In the genomic region with DNA sequence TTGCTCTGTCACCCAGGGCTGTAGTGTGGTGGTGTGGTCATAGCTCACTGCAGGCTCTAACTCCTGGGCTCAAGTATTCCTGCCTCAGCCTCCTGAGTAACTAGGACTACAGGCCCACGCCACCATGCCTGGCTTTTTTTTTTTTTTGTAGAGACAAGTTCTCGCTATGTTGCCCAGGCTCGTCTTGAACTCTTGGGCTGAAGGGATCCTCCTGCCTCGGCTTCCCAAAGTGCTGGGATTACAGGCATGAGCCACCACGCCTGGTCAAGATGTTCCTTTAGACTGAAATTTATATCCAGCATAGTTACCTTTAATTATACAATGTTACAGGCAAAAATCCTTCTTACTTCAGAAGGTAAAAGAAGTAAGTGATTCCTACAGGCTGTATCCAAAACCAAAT, we compare ENCODE assay signal across 21 cellular contexts. TPM values are rescaled to one million over a fixed set of nuclear protein-coding genes. Genes with fewer than 3 reads are reported as not detected.
A peak's percentile ranks its signal among the peaks of the same experiment; 100 is the strongest.
DNase-seq lines count a peak whose midpoint lies in the region; ATAC-seq, FAIRE-seq and TF ChIP-seq lines count a peak whose summit lies in the region.
"Had no signal": no experiment of that assay in that cellular context is flagged by ENCODE, and none has a peak within 500 bp of the region (broad histone marks: within the 10 kb centered on the region; RNA-seq: fewer than 3 reads in every experiment).

No MANE protein-coding gene starts in this region.

- ATAC-seq in HepG2 (no peak), right lobe of liver (no peak), HG02885 (IDR thresholded peaks at IDR 0.05; ENCODE audit: poor library complexity, unreplicated experiment) (no peak), GM21390 (IDR thresholded peaks at IDR 0.05; ENCODE audit: unreplicated experiment) (no peak)
- ATAC-seq: PC-3 had no signal

- H3K4me1 Mint-ChIP-seq in endodermal cell (peaks cover 11% of the 10 kb centered on the region), nephron progenitor cell (peaks cover 18% of the 10 kb centered on the region)

- H3K27ac ChIP-seq in HepG2 (ENCODE audit: extremely low read length, insufficient read depth, low read length): no peak overlapping the region
- no peak overlapping the region for H3K27ac ChIP-seq in right lobe of liver
- peak overlapping the region; percentile 42; the same call in 1 of the 2 replicates for H3K27ac ChIP-seq in SK-N-MC
- peak overlapping the region; percentile 5 for H3K27ac ChIP-seq in endodermal cell (ENCODE audit: low read depth, low read length)
- H3K27ac ChIP-seq: HL-60, SJCRH30 had no signal

- H3K9me3 Mint-ChIP-seq in endodermal cell (no peaks in the 10 kb centered on the region), nephron progenitor cell (peaks cover 4% of the 10 kb centered on the region)
- H3K9me3 Mint-ChIP-seq: CD4-positive, CD25-positive, alpha-beta regulatory T cell had no signal

- POLR2A ChIA-PET in HepG2 (lab: Yijun Ruan, JAX): interaction anchor here (3.4 kb wide), 1 partner anchor 11 kb away, joined by 92 read pairs; a partner anchor contains a TSS

- H3K4me2 ChIP-seq in HepG2 (ENCODE audit: low read depth, low read length): no peak overlapping the region

- no peak for TF ChIP-seq RAD21 in HepG2 (CRISPR knock-in tag; IDR thresholded peaks at IDR 0.05)

- H3K9me3 ChIP-seq in HepG2 (ENCODE audit: low read length) (no peaks in the 10 kb centered on the region), right lobe of liver (no peaks in the 10 kb centered on the region), SK-N-MC (ENCODE audit: low read depth, low read length) (no peaks in the 10 kb centered on the region), endodermal cell (ENCODE audit: control insufficient read depth, low read length) (no peaks in the 10 kb centered on the region)
- H3K9me3 ChIP-seq: SJCRH30 had no signal

- WGBS in HepG2 (ENCODE audit: low lambda C conversion rate): 100% methylated on average over 5 of the region's 5 CpGs
- 94% methylated on average over 5 of the region's 5 CpGs for WGBS in right lobe of liver (ENCODE audit: insufficient coverage, low coverage, low lambda C conversion rate, missing lambda C conversion rate)
- WGBS in endodermal cell (ENCODE audit: insufficient coverage in 1 of 2, insufficient read length in 1 of 2), 2 experiments: 89 to 92% methylated on average over 5 of the region's 5 CpGs

- no peaks in the 10 kb centered on the region for H3K27me3 Mint-ChIP-seq in endodermal cell (ENCODE audit: insufficient read depth)
- H3K27me3 Mint-ChIP-seq in nephron progenitor cell (ENCODE audit: low read depth, poor library complexity): no peaks in the 10 kb centered on the region
- H3K27me3 Mint-ChIP-seq: B cell; CD4-positive, CD25-positive, alpha-beta regulatory T cell had no signal

- H3K4me3 Mint-ChIP-seq in endodermal cell: no peak overlapping the region
- H3K4me3 Mint-ChIP-seq in nephron progenitor cell: no peak overlapping the region
- H3K4me3 Mint-ChIP-seq: B cell had no signal

- TF ChIP-seq CTCF in HepG2 (CRISPR knock-in tag; IDR thresholded peaks at IDR 0.05) (no peak), right lobe of liver (IDR thresholded peaks at IDR 0.05) (no peak), endodermal cell (conservative IDR thresholded peaks at IDR 0.05) (no peak), nephron progenitor cell (IDR thresholded peaks at IDR 0.05) (no peak)

- peaks cover 19% of the 10 kb centered on the region for H3K4me1 ChIP-seq in HepG2 (ENCODE audit: insufficient read depth, low read length)
- H3K4me1 ChIP-seq in right lobe of liver: peaks cover 0 to 17% (median 8%) of the 10 kb centered on the region in 4 donors
- no peaks in the 10 kb centered on the region for H3K4me1 ChIP-seq in endodermal cell (ENCODE audit: control insufficient read depth, insufficient read depth, low read length)

- H3K36me3 ChIP-seq in HepG2 (replicated peaks in 1 of 2; ENCODE audit: control insufficient read depth in 1 of 2, insufficient read depth in 2 of 2, low read length in 2 of 2) (peaks cover 9 to 36% of the 10 kb centered on the region in 2 experiments), right lobe of liver (peaks cover 0 to 37% (median 15%) of the 10 kb centered on the region in 4 donors), SK-N-MC (ENCODE audit: insufficient read depth, low read length) (peaks cover 45% of the 10 kb centered on the region), endodermal cell (ENCODE audit: control insufficient read depth, insufficient read depth, low read length) (peaks cover 41% of the 10 kb centered on the region)

- no TSS peak for BruUV-seq in HepG2 (replicated peaks; lab: Mats Ljungman, UMichigan)

- TF ChIP-seq POLR2A in HepG2 (IDR thresholded peaks at IDR 0.05; ENCODE audit: insufficient read depth in 1 of 2, low read depth in 2 of 2, low read length in 2 of 2) (no peak), right lobe of liver (IDR thresholded peaks at IDR 0.05) (no peak)

- TF ChIP-seq EP300 in HepG2 (IDR thresholded peaks at IDR 0.05; ENCODE audit: low read depth in 2 of 2, low read length in 2 of 2): no peak
- TF ChIP-seq EP300 in HepG2 (CRISPR knock-in tag; IDR thresholded peaks at IDR 0.05; ENCODE audit: borderline replicate concordance): no peak

- H3K9ac ChIP-seq in HepG2 (ENCODE audit: insufficient read depth, low read depth, low read length) (no peak overlapping the region), SK-N-MC (ENCODE audit: insufficient read length) (no peak overlapping the region), endodermal cell (ENCODE audit: extremely low read depth, low read length, poor library complexity, severe bottlenecking) (no peak overlapping the region)

- CTCF ChIA-PET in HepG2 (lab: Yijun Ruan, JAX; ENCODE audit: low intra/inter-chr PET ratio, low total read pairs): no interaction called here

- in situ Hi-C loops in HepG2 (cut with HindIII; ENCODE audit: extremely low pct_ligation_motif_present, low pct_unique_long_range_greater_than_20kb): no loop called here

- no peak for FAIRE-seq in HepG2 (lab: Jason Lieb, UNC)
- FAIRE-seq: GM12892 had no signal

- no peaks in the 10 kb centered on the region for H4K20me1 ChIP-seq in HepG2 (ENCODE audit: insufficient read depth, low read length)

- DNase-seq in HepG2 (ENCODE audit: low spot score) (no peak), right lobe of liver (no peak), SK-N-MC (ENCODE audit: low read depth, low spot score) (no peak), endodermal cell (no peak), NCI-H2081 (lab: John Stamatoyannopoulos, UW) (no peak), nephron progenitor cell (no peak)
- DNase-seq: CD4-positive, CD25-positive, alpha-beta regulatory T cell; IMR-90; NCI-H1105 treated with DMSO at 0.1 percent for 48 hours; NCI-H1694; NCI-H2107; NCI-H2227 treated with DMSO at 0.1 percent for 48 hours; NCI-H510A treated with DMSO at 0.1 percent for 48 hours; NCI-H82; PC-3; SJCRH30 had no signal

- intact Hi-C loops in HepG2 (cut with micrococcal nuclease; ENCODE audit: unreplicated experiment) (loop anchor here (2.0 to 5.0 kb wide), 2 partner anchors 13 to 1225 kb away; a partner anchor contains a TSS), right lobe of liver (cut with DNase I) (no loop called here)

- H3K27me3 ChIP-seq in HepG2 (ENCODE audit: control insufficient read depth in 1 of 2, insufficient read depth in 2 of 2, low read length in 2 of 2) (no peaks in the 10 kb centered on the region; a peak in 1 of 5 replicates), right lobe of liver (no peaks in the 10 kb centered on the region), endodermal cell (ENCODE audit: control insufficient read depth, insufficient read depth, low read length, poor library complexity, severe bottlenecking) (no peaks in the 10 kb centered on the region)
- H3K27me3 ChIP-seq: SJCRH30 had no signal

- H3K36me3 Mint-ChIP-seq in endodermal cell (ENCODE audit: low read depth) (peaks cover 34% of the 10 kb centered on the region), nephron progenitor cell (ENCODE audit: low read depth) (peaks cover 58% of the 10 kb centered on the region)

- peaks cover 26% of the 10 kb centered on the region for H3K79me2 ChIP-seq in HepG2 (ENCODE audit: insufficient read depth, low read length)

- no peak overlapping the region for H3K4me3 ChIP-seq in HepG2 (replicated peaks in 1 of 3; ENCODE audit: insufficient read depth in 1 of 3, low read depth in 2 of 3, low read length in 3 of 3)
- no peak overlapping the region for H3K4me3 ChIP-seq in right lobe of liver
- H3K4me3 ChIP-seq in SK-N-MC: no peak overlapping the region
- H3K4me3 ChIP-seq in endodermal cell (ENCODE audit: low read length): no peak overlapping the region
- H3K4me3 ChIP-seq: SJCRH30 had no signal

- no peak overlapping the region for H2AFZ ChIP-seq in HepG2 (ENCODE audit: low read length)

- peak overlapping the region; percentile 61 for H3K27ac Mint-ChIP-seq in endodermal cell
- H3K27ac Mint-ChIP-seq in nephron progenitor cell: no peak overlapping the region
- H3K27ac Mint-ChIP-seq: B cell; CD4-positive, CD25-positive, alpha-beta regulatory T cell had no signal

RNA-seq across cellular contexts. Expression of a gene that starts 1.6 kb away (rescaled TPM):
- total RNA-seq in HepG2 (2016; rRNA removed; fragmentation: Illumina TruSeq; extraction: Trizol) (41.6 and 46.4 TPM in 2 replicates), right lobe of liver (10 to 100 TPM; 13.3 to 23.9 (median 20.2) TPM), endodermal cell (10 to 100 TPM; 49.6 to 53.5 TPM)
- 20.3 and 22.3 TPM in 2 replicates for total RNA-seq in HepG2 (2016; cell fraction: cytosol; rRNA removed; fragmentation: Illumina TruSeq; extraction: Trizol; ENCODE audit: low read depth)
- 44.0 and 45.9 TPM in 2 replicates for total RNA-seq in HepG2 (2016; cell fraction: insoluble cytoplasmic fraction; rRNA removed; fragmentation: Illumina TruSeq; extraction: Trizol)
- total RNA-seq in HepG2 (2016; cell fraction: membrane; rRNA removed; fragmentation: Illumina TruSeq; extraction: Trizol): 37.1 and 46.9 TPM in 2 replicates
- 32.8 and 33.1 TPM in 2 replicates for total RNA-seq in HepG2 (2016; cell fraction: nucleus; rRNA removed; fragmentation: Illumina TruSeq; extraction: Trizol)
- polyA plus RNA-seq in HepG2 (2011; rRNA removed): 8.0 and 10.9 TPM in 2 replicates
- 4.4 and 7.0 TPM in 2 replicates for polyA plus RNA-seq in HepG2 (2011; cell fraction: cytosol; rRNA removed)
- 6.7 and 8.1 TPM in 2 replicates for polyA plus RNA-seq in HepG2 (2011; cell fraction: nucleus; rRNA removed)
- 28.3 and 30.1 TPM in 2 replicates for polyA plus RNA-seq in HepG2 (2012)
- polyA plus RNA-seq in HepG2 (2016; cell fraction: cytosol; fragmentation: Illumina TruSeq; extraction: Trizol; ENCODE audit: low read depth): 20.4 and 21.1 TPM in 2 replicates
- 48.5 and 53.9 TPM in 2 replicates for polyA plus RNA-seq in HepG2 (2016; cell fraction: insoluble cytoplasmic fraction; fragmentation: Illumina TruSeq; extraction: Trizol; ENCODE audit: low read depth)
- 31.1 and 31.6 TPM in 2 replicates for polyA plus RNA-seq in HepG2 (2016; cell fraction: membrane; fragmentation: Illumina TruSeq; extraction: Trizol; ENCODE audit: low read depth)
- polyA plus RNA-seq in HepG2 (2016; cell fraction: nucleus; fragmentation: Illumina TruSeq; extraction: Trizol; ENCODE audit: insufficient read depth, low read depth): 36.8 and 38.2 TPM in 2 replicates
- polyA minus RNA-seq in HepG2 (2011; rRNA and poly(A)+ RNA removed; ENCODE audit: low replicate concordance): 8.8 and 29.7 TPM in 2 replicates
- 11.5 and 11.8 TPM in 2 replicates for polyA minus RNA-seq in HepG2 (2011; cell fraction: cytosol; rRNA and poly(A)+ RNA removed)
- polyA minus RNA-seq in HepG2 (2011; cell fraction: nucleus; rRNA and poly(A)+ RNA removed): 39.3 and 44.4 TPM in 2 replicates
- polyA plus RNA-seq in endodermal cell (2013, experiment 1 of 2): 49.4 TPM
- 51.5 TPM for polyA plus RNA-seq in endodermal cell (2013, experiment 2 of 2)

RNA-seq across cellular contexts. Expression of a gene that starts 12.3 kb away (rescaled TPM):
- total RNA-seq in HepG2 (2016; rRNA removed; fragmentation: Illumina TruSeq; extraction: Trizol) (78.4 and 114 TPM in 2 replicates), right lobe of liver (1 to 10 TPM; 4.9 to 9.4 (median 8.1) TPM), endodermal cell (10 to 100 TPM; 46.0 to 54.7 TPM)
- 37.2 and 44.7 TPM in 2 replicates for total RNA-seq in HepG2 (2016; cell fraction: cytosol; rRNA removed; fragmentation: Illumina TruSeq; extraction: Trizol; ENCODE audit: low read depth)
- 77.5 and 119 TPM in 2 replicates for total RNA-seq in HepG2 (2016; cell fraction: insoluble cytoplasmic fraction; rRNA removed; fragmentation: Illumina TruSeq; extraction: Trizol)
- total RNA-seq in HepG2 (2016; cell fraction: membrane; rRNA removed; fragmentation: Illumina TruSeq; extraction: Trizol): 39.2 and 47.0 TPM in 2 replicates
- 40.6 and 42.7 TPM in 2 replicates for total RNA-seq in HepG2 (2016; cell fraction: nucleus; rRNA removed; fragmentation: Illumina TruSeq; extraction: Trizol)
- polyA plus RNA-seq in HepG2 (2011; rRNA removed): 16.4 and 23.6 TPM in 2 replicates
- 8.1 and 14.1 TPM in 2 replicates for polyA plus RNA-seq in HepG2 (2011; cell fraction: cytosol; rRNA removed)
- 5.4 and 10.2 TPM in 2 replicates for polyA plus RNA-seq in HepG2 (2011; cell fraction: nucleus; rRNA removed)
- polyA plus RNA-seq in HepG2 (2012): 18.8 and 26.8 TPM in 2 replicates
- 5.7 and 6.5 TPM in 2 replicates for polyA plus RNA-seq in HepG2 (2016; cell fraction: cytosol; fragmentation: Illumina TruSeq; extraction: Trizol; ENCODE audit: low read depth)
- 114 and 121 TPM in 2 replicates for polyA plus RNA-seq in HepG2 (2016; cell fraction: insoluble cytoplasmic fraction; fragmentation: Illumina TruSeq; extraction: Trizol; ENCODE audit: low read depth)
- polyA plus RNA-seq in HepG2 (2016; cell fraction: membrane; fragmentation: Illumina TruSeq; extraction: Trizol; ENCODE audit: low read depth): 7.8 and 9.8 TPM in 2 replicates
- polyA plus RNA-seq in HepG2 (2016; cell fraction: nucleus; fragmentation: Illumina TruSeq; extraction: Trizol; ENCODE audit: insufficient read depth, low read depth): 73.3 and 78.2 TPM in 2 replicates
- polyA minus RNA-seq in HepG2 (2011; rRNA and poly(A)+ RNA removed; ENCODE audit: low replicate concordance): 2.7 and 18.5 TPM in 2 replicates
- polyA minus RNA-seq in HepG2 (2011; cell fraction: cytosol; rRNA and poly(A)+ RNA removed): 17.8 TPM in 2 replicates
- polyA minus RNA-seq in HepG2 (2011; cell fraction: nucleus; rRNA and poly(A)+ RNA removed): 23.3 and 25.5 TPM in 2 replicates
- 45.1 TPM for polyA plus RNA-seq in endodermal cell (2013, experiment 1 of 2)
- 43.8 TPM for polyA plus RNA-seq in endodermal cell (2013, experiment 2 of 2)

RNA-seq across cellular contexts. Expression of a gene that starts 12.5 kb away (rescaled TPM):
- total RNA-seq in HepG2 (2016; rRNA removed; fragmentation: Illumina TruSeq; extraction: Trizol): 39.1 and 51.0 TPM in 2 replicates
- 7.8 and 8.9 TPM in 2 replicates for total RNA-seq in HepG2 (2016; cell fraction: cytosol; rRNA removed; fragmentation: Illumina TruSeq; extraction: Trizol; ENCODE audit: low read depth)
- total RNA-seq in HepG2 (2016; cell fraction: insoluble cytoplasmic fraction; rRNA removed; fragmentation: Illumina TruSeq; extraction: Trizol): 38.6 and 49.9 TPM in 2 replicates
- total RNA-seq in HepG2 (2016; cell fraction: membrane; rRNA removed; fragmentation: Illumina TruSeq; extraction: Trizol): 18.7 and 20.4 TPM in 2 replicates
- 31.8 and 32.5 TPM in 2 replicates for total RNA-seq in HepG2 (2016; cell fraction: nucleus; rRNA removed; fragmentation: Illumina TruSeq; extraction: Trizol)
- 12.7 and 14.7 TPM in 2 replicates for polyA plus RNA-seq in HepG2 (2011; rRNA removed)
- polyA plus RNA-seq in HepG2 (2011; cell fraction: cytosol; rRNA removed): 8.2 and 9.1 TPM in 2 replicates
- 5.8 and 9.0 TPM in 2 replicates for polyA plus RNA-seq in HepG2 (2011; cell fraction: nucleus; rRNA removed)
- polyA plus RNA-seq in HepG2 (2012): 16.0 and 16.1 TPM in 2 replicates
- 4.6 and 7.2 TPM in 2 replicates for polyA plus RNA-seq in HepG2 (2016; cell fraction: cytosol; fragmentation: Illumina TruSeq; extraction: Trizol; ENCODE audit: low read depth)
- 45.0 and 45.2 TPM in 2 replicates for polyA plus RNA-seq in HepG2 (2016; cell fraction: insoluble cytoplasmic fraction; fragmentation: Illumina TruSeq; extraction: Trizol; ENCODE audit: low read depth)
- 11.8 and 12.5 TPM in 2 replicates for polyA plus RNA-seq in HepG2 (2016; cell fraction: membrane; fragmentation: Illumina TruSeq; extraction: Trizol; ENCODE audit: low read depth)
- polyA plus RNA-seq in HepG2 (2016; cell fraction: nucleus; fragmentation: Illumina TruSeq; extraction: Trizol; ENCODE audit: insufficient read depth, low read depth): 25.0 and 26.1 TPM in 2 replicates
- 26.5 and 78.8 TPM in 2 replicates for polyA minus RNA-seq in HepG2 (2011; rRNA and poly(A)+ RNA removed; ENCODE audit: low replicate concordance)
- polyA minus RNA-seq in HepG2 (2011; cell fraction: cytosol; rRNA and poly(A)+ RNA removed): 10.0 and 10.5 TPM in 2 replicates
- 39.3 and 40.9 TPM in 2 replicates for polyA minus RNA-seq in HepG2 (2011; cell fraction: nucleus; rRNA and poly(A)+ RNA removed)
- total RNA-seq in right lobe of liver: 1 to 10 TPM; 4.7 to 9.0 (median 6.2) TPM
- 10 to 100 TPM; 29.3 to 29.8 TPM for total RNA-seq in endodermal cell
- polyA plus RNA-seq in endodermal cell (2013, experiment 1 of 2): 37.1 TPM
- polyA plus RNA-seq in endodermal cell (2013, experiment 2 of 2): 35.3 TPM

Comparison
In these comparisons a context has a peak if more than half of its experiments do, and no peak if none do; other contexts are left out.
1. H3K27ac ChIP-seq: peak in SK-N-MC (single experiment) and endodermal cell (single experiment); none in HepG2 (single experiment) and right lobe of liver (0 of 3).